In genomic region chr7:36116347-36117200, GRCh38 we compare ENCODE assay signal across 9 cellular contexts. TPM values are rescaled to one million over a fixed set of nuclear protein-coding genes. Genes with fewer than 3 reads are reported as not detected.
DNase-seq lines count a peak whose midpoint lies in the region; ATAC-seq and TF ChIP-seq lines count a peak whose summit lies in the region.
"Had no signal": no experiment of that assay in that cellular context is flagged by ENCODE, and none has a peak within 500 bp of the region (broad histone marks: within the 10 kb centered on the region; RNA-seq: fewer than 3 reads in every experiment).

No MANE protein-coding gene starts in this region.

- no peak overlapping the region for H3K4me3 ChIP-seq in fibroblast of mammary gland (ENCODE audit: control insufficient read depth, low read depth, low read length)
- H3K4me3 ChIP-seq: GM12878 had no signal

- peak overlapping the region; percentile 10 for H3K4me3 Mint-ChIP-seq in stimulated activated effector memory CD8-positive, alpha-beta T cell treated with anti-CD3 and anti-CD28 coated beads, Interleukin-12 subunit alpha, Interleukin-12 subunit beta, amount 100 ng/mL, for 72 hours

- peak; percentile 38 for DNase-seq in HCEC 1CT
- DNase-seq in SW480 (ENCODE audit: low spot score) = peak; percentile 62
- peak; percentile 27 for DNase-seq in fibroblast of mammary gland (ENCODE audit: low read depth)
- no peak for DNase-seq in stimulated activated effector memory CD8-positive, alpha-beta T cell treated with anti-CD3 and anti-CD28 coated beads, Interleukin-12 subunit alpha, Interleukin-12 subunit beta, amount 100 ng/mL, for 72 hours (ENCODE audit: low spot score in 2 of 2)
- no peak for DNase-seq in NCI-H2227 (lab: John Stamatoyannopoulos, UW; ENCODE audit: unreplicated experiment)
- DNase-seq: NCI-H446 had no signal

- H3K36me3 Mint-ChIP-seq in stimulated activated effector memory CD8-positive, alpha-beta T cell treated with anti-CD3 and anti-CD28 coated beads, Interleukin-12 subunit alpha, Interleukin-12 subunit beta, amount 100 ng/mL, for 72 hours = peaks cover 5% of the 10 kb centered on the region

- TF ChIP-seq CTCF in fibroblast of mammary gland (conservative IDR thresholded peaks at IDR 0.05; ENCODE audit: control insufficient read depth, insufficient read depth, low read depth, low read length) = no peak

- ATAC-seq in stimulated activated effector memory CD8-positive, alpha-beta T cell treated with anti-CD3 and anti-CD28 coated beads, Interleukin-12 subunit alpha, Interleukin-12 subunit beta, amount 100 ng/mL, for 72 hours = no peak
- ATAC-seq in esophagus mucosa (no peak), GM18870 (IDR thresholded peaks at IDR 0.05; ENCODE audit: unreplicated experiment) (no peak)

- peaks cover 35% of the 10 kb centered on the region for H3K4me1 Mint-ChIP-seq in stimulated activated effector memory CD8-positive, alpha-beta T cell treated with anti-CD3 and anti-CD28 coated beads, Interleukin-12 subunit alpha, Interleukin-12 subunit beta, amount 100 ng/mL, for 72 hours

- H3K27ac Mint-ChIP-seq in stimulated activated effector memory CD8-positive, alpha-beta T cell treated with anti-CD3 and anti-CD28 coated beads, Interleukin-12 subunit alpha, Interleukin-12 subunit beta, amount 100 ng/mL, for 72 hours = no peak overlapping the region

- peaks cover 2% of the 10 kb centered on the region for H3K9me3 Mint-ChIP-seq in stimulated activated effector memory CD8-positive, alpha-beta T cell treated with anti-CD3 and anti-CD28 coated beads, Interleukin-12 subunit alpha, Interleukin-12 subunit beta, amount 100 ng/mL, for 72 hours

RNA-seq across cellular contexts. Expression of gene EEPD1, which starts 36.5 kb away (rescaled TPM):
- 2.9 TPM for total RNA-seq in esophagus mucosa

Comparison
In these comparisons a context has a peak if more than half of its experiments do, and no peak if none do; other contexts are left out.
1. DNase-seq: peak in HCEC 1CT (single experiment), SW480 (single experiment) and fibroblast of mammary gland (single experiment); none in stimulated activated effector memory CD8-positive, alpha-beta T cell treated with anti-CD3 and anti-CD28 coated beads, Interleukin-12 subunit alpha, Interleukin-12 subunit beta, amount 100 ng/mL, for 72 hours (0 of 2) and NCI-H2227 (single experiment).